In the genomic region with DNA sequence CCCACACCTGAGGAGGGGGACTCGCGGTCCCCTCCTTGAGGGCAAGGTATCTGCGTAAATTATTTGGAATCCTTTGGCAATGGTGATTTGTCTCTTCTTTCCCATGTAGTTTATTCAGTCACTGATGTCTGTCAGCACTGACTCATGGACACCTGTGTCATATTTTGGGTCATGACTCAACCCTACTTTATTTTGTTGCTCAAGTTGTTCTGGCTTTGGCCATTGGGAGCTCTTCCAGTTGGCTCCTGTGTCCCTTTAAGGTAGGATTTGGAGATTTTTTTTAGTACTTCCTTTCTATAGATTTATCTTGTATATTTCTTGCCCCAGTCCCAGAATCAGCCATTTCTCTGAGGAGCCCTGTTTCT, we compare ENCODE assay signal across 18 cellular contexts. TPM values are rescaled to one million over a fixed set of nuclear protein-coding genes. Genes with fewer than 3 reads are reported as not detected.
"Had no signal": no experiment of that assay in that cellular context is flagged by ENCODE, and none has a peak within 500 bp of the region (broad histone marks: within the 10 kb centered on the region; RNA-seq: fewer than 3 reads in every experiment).

No MANE protein-coding gene starts in this region.

- H3K27ac ChIP-seq: pancreas, tibial artery, vagina, WERI-Rb-1 had no signal

- H3K4me1 Mint-ChIP-seq: T-helper 17 cell had no signal

- H3K9me3 ChIP-seq: pancreas, vagina had no signal

- DNase-seq: activated CD4-positive, alpha-beta T cell treated with anti-CD3 and anti-CD28 coated beads, Interleukin-2, amount 50 U/mL, for 48 hours; activated naive CD4-positive, alpha-beta T cell treated with Interleukin-2 at 50 U/mL for 16 hours; aorta; erythroblast; glutamatergic neuron; naive thymus-derived CD4-positive, alpha-beta T cell; pancreas; retina; stimulated activated CD4-positive, alpha-beta T cell treated with anti-CD3 and anti-CD28 coated beads, Interleukin-2, amount 100 ng/mL, for 48 hours; stimulated activated naive CD4-positive, alpha-beta T cell; T-helper 17 cell; WERI-Rb-1 had no signal

- H3K4me3 ChIP-seq: pancreas, tibial artery, vagina had no signal

- H3K27ac Mint-ChIP-seq: activated T-helper 17 cell treated with anti-CD3 and anti-CD28 coated beads, Interleukin-2, amount 50 U/mL, for 72 hours; naive thymus-derived CD4-positive, alpha-beta T cell; T-helper 17 cell had no signal

- H3K27me3 ChIP-seq: vagina had no signal

- ATAC-seq: activated T-helper 17 cell treated with anti-CD3 and anti-CD28 coated beads, Interleukin-2, amount 50 U/mL, for 72 hours; naive thymus-derived CD4-positive, alpha-beta T cell; pancreas; T-helper 17 cell had no signal

- H3K4me3 Mint-ChIP-seq: activated T-helper 17 cell treated with anti-CD3 and anti-CD28 coated beads, Interleukin-2, amount 50 U/mL, for 72 hours; naive thymus-derived CD4-positive, alpha-beta T cell; T-helper 17 cell had no signal

- H3K4me1 ChIP-seq: pancreas, tibial artery, vagina had no signal

- H3K36me3 ChIP-seq: pancreas, tibial artery, vagina, WERI-Rb-1 had no signal

RNA-seq across cellular contexts. Expression of gene C14orf180, which starts 47.4 kb away (rescaled TPM):
- total RNA-seq: activated T-helper 17 cell treated with anti-CD3 and anti-CD28 coated beads, Interleukin-2, amount 50 U/mL, for 72 hours; dermis microvascular lymphatic vessel endothelial cell; fibroblast of villous mesenchyme; mononuclear cell; naive thymus-derived CD4-positive, alpha-beta T cell; T-helper 17 cell had no signal
